In the genomic region with DNA sequence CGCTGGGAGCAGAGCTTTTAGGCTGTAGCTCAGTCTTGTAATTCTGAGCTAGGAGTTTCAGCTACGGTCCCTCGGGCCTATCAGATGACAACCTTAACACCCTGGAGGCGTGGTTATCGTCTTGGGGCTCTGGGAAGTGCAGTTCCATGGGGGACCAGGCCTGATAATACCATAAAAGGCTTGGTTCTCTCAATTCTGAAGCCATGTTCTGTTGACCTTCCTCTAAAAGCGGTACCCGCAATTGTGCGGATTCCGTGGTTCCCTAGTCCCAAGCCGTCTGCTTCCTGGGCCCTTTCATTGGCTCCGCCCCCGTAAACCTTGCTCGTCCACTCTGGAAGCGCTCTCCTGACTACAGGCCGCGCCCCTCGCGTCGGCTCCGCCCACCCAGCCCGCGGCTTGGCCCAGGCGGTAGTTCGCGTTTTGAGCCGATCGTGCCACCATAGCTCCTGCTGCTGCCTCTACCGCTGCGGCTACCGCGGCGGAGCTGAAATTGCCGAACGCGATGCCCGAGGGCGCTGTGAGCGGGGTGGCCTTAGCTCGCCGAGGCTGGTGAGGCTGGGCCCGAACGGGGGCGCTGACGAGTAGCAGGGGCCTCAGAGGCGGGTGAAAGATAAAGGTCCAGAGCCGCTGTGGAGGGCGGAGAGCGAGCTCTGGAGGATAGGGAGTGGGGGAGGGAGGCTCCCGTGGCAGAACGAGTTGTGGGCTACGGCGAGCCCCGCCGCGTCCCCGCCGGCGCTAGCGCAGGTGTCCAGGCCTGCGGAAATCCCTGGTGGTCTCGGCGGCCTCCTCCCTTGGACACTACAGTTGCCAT, we compare ENCODE assay signal across 8 cellular contexts. TPM values are rescaled to one million over a fixed set of nuclear protein-coding genes. Genes with fewer than 3 reads are reported as not detected.
DNase-seq lines count a peak whose midpoint lies in the region; ATAC-seq and TF ChIP-seq lines count a peak whose summit lies in the region.

A gene with protein sequence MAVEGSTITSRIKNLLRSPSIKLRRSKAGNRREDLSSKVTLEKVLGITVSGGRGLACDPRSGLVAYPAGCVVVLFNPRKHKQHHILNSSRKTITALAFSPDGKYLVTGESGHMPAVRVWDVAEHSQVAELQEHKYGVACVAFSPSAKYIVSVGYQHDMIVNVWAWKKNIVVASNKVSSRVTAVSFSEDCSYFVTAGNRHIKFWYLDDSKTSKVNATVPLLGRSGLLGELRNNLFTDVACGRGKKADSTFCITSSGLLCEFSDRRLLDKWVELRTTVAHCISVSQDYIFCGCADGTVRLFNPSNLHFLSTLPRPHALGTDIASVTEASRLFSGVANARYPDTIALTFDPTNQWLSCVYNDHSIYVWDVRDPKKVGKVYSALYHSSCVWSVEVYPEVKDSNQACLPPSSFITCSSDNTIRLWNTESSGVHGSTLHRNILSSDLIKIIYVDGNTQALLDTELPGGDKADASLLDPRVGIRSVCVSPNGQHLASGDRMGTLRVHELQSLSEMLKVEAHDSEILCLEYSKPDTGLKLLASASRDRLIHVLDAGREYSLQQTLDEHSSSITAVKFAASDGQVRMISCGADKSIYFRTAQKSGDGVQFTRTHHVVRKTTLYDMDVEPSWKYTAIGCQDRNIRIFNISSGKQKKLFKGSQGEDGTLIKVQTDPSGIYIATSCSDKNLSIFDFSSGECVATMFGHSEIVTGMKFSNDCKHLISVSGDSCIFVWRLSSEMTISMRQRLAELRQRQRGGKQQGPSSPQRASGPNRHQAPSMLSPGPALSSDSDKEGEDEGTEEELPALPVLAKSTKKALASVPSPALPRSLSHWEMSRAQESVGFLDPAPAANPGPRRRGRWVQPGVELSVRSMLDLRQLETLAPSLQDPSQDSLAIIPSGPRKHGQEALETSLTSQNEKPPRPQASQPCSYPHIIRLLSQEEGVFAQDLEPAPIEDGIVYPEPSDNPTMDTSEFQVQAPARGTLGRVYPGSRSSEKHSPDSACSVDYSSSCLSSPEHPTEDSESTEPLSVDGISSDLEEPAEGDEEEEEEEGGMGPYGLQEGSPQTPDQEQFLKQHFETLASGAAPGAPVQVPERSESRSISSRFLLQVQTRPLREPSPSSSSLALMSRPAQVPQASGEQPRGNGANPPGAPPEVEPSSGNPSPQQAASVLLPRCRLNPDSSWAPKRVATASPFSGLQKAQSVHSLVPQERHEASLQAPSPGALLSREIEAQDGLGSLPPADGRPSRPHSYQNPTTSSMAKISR (N-terminal part only) (plus strand): TSS at position 423 of the 811 bp plus-strand sequence. CDS start 792 bp downstream, outside the sequence.

- H3K27ac ChIP-seq in DOHH2 (ENCODE audit: low read depth, low read length) (peak within 1 kb of the TSS; percentile 86), KOPT-K1 (ENCODE audit: low read depth, low read length, poor library complexity, severe bottlenecking) (peak within 1 kb of the TSS; percentile 76), Peyer's patch (peak within 1 kb of the TSS; percentile 70 to 86 (median 82)), esophagus squamous epithelium (peak within 1 kb of the TSS; percentile 87 to 95 (median 90))

- WGBS in esophagus squamous epithelium, 2 donors, result 1 to 4% methylated on average over 10 to 13 of the region's 62 CpGs

- H3F3A ChIP-seq in DOHH2 (ENCODE audit: control insufficient read depth, insufficient read depth), result peaks cover 18% of the 10 kb centered on the region

- intact Hi-C loops in esophagus squamous epithelium (cut with DNase I), result loop anchor here (2.0 kb wide), 1 partner anchor 37 kb away; no protein-coding TSS in a partner anchor

- TF ChIP-seq POLR2A in Peyer's patch (IDR thresholded peaks at IDR 0.05) (peak; percentile 27 to 64), esophagus squamous epithelium (IDR thresholded peaks at IDR 0.05) (peak in 2 of 4 donors; percentile 24 to 79)

- DNase-seq in Peyer's patch (peak; percentile 97 to 99 (median 99)), esophagus squamous epithelium (lab: John Stamatoyannopoulos, UW) (peak; percentile 82), myocyte (ENCODE audit: low read depth) (peak; percentile 99)
- peak; percentile 98 to 99 for DNase-seq in activated T-cell treated with anti-CD3 and anti-CD28 coated beads, Interleukin-2, amount 50 U/mL, for 48 hours
- DNase-seq in stimulated activated CD8-positive, alpha-beta memory T cell treated with anti-CD3 and anti-CD28 coated beads, Interleukin-7, amount 100 ng/mL, for 48 hours (ENCODE audit: extremely low read depth in 1 of 2, low read depth in 1 of 2), result peak; percentile 95 to 96

- TF ChIP-seq CTCF in DOHH2 (IDR thresholded peaks at IDR 0.05; ENCODE audit: low read depth, low read length, poor library complexity, severe bottlenecking) (peak; percentile 88), Peyer's patch (IDR thresholded peaks at IDR 0.05) (peak; percentile 19 to 83 (median 74)), esophagus squamous epithelium (IDR thresholded peaks at IDR 0.05) (peak; percentile 49 to 72 (median 58))

- no peaks in the 10 kb centered on the region for H3K36me3 ChIP-seq in DOHH2 (ENCODE audit: control insufficient read depth, low read length)
- peaks cover 10% of the 10 kb centered on the region for H3K36me3 ChIP-seq in KOPT-K1 (ENCODE audit: insufficient read depth, low read length)
- no peaks in the 10 kb centered on the region for H3K36me3 ChIP-seq in Peyer's patch
- H3K36me3 ChIP-seq in esophagus squamous epithelium, result peaks cover 0 to 7% (median 0%) of the 10 kb centered on the region in 3 donors

- H3K27me3 ChIP-seq in DOHH2 (ENCODE audit: control insufficient read depth, low read length) (no peaks in the 10 kb centered on the region), Peyer's patch (no peaks in the 10 kb centered on the region), esophagus squamous epithelium (no peaks in the 10 kb centered on the region)

- H3K4me1 ChIP-seq in DOHH2 (ENCODE audit: control insufficient read depth, low read length) (peaks cover 48% of the 10 kb centered on the region), Peyer's patch (peaks cover 0 to 34% (median 4%) of the 10 kb centered on the region in 4 donors), esophagus squamous epithelium (peaks cover 32 to 62% (median 44%) of the 10 kb centered on the region in 3 donors)

- ATAC-seq in GM21786 (IDR thresholded peaks at IDR 0.05; ENCODE audit: unreplicated experiment), result peak; percentile 79

- H3K4me3 ChIP-seq in DOHH2 (ENCODE audit: low read length), result peak within 1 kb of the TSS; percentile 95
- H3K4me3 ChIP-seq in Peyer's patch, result peak within 1 kb of the TSS; percentile 63 to 86 (median 72)
- peak within 1 kb of the TSS; percentile 50 to 82 (median 76) for H3K4me3 ChIP-seq in esophagus squamous epithelium

- H4K20me1 ChIP-seq in DOHH2 (ENCODE audit: control insufficient read depth, insufficient read depth, low read depth, low read length), result no peaks in the 10 kb centered on the region

- peaks cover 20% of the 10 kb centered on the region for H3K79me2 ChIP-seq in DOHH2 (ENCODE audit: control insufficient read depth, low read length)

- peak within 1 kb of the TSS; percentile 96 for H3K4me2 ChIP-seq in DOHH2 (ENCODE audit: low read length)

- H3K9me2 ChIP-seq in DOHH2 (replicated peaks; ENCODE audit: control insufficient read depth, low read length), result no peaks in the 10 kb centered on the region

- H3K9me3 ChIP-seq in DOHH2 (ENCODE audit: control insufficient read depth, insufficient read depth, low read length), result no peaks in the 10 kb centered on the region
- no peaks in the 10 kb centered on the region for H3K9me3 ChIP-seq in KOPT-K1 (ENCODE audit: insufficient read depth, low read length, poor library complexity, severe bottlenecking)
- H3K9me3 ChIP-seq in Peyer's patch, result no peaks in the 10 kb centered on the region
- H3K9me3 ChIP-seq in esophagus squamous epithelium, result no peaks in the 10 kb centered on the region

RNA-seq across cellular contexts. Expression of the gene that starts here (rescaled TPM):
- 10 to 100 TPM; 29.7 to 69.8 (median 48.7) TPM for total RNA-seq in Peyer's patch
- 10 to 100 TPM; 18.4 to 37.6 (median 29.8) TPM for total RNA-seq in esophagus squamous epithelium
- 11.1 and 14.9 TPM in 2 replicates for total RNA-seq in myocyte
- 15.1 TPM for polyA plus RNA-seq in myocyte (2012)

Comparison
In these comparisons a context has a peak if more than half of its experiments do, and no peak if none do; other contexts are left out.
1. Peak in every context shown above with its lines: DNase-seq, ATAC-seq, H3K4me3 ChIP-seq and H3K27ac ChIP-seq.